Comparison of ENCODE assay signal across 17 cellular contexts in the genomic region with DNA sequence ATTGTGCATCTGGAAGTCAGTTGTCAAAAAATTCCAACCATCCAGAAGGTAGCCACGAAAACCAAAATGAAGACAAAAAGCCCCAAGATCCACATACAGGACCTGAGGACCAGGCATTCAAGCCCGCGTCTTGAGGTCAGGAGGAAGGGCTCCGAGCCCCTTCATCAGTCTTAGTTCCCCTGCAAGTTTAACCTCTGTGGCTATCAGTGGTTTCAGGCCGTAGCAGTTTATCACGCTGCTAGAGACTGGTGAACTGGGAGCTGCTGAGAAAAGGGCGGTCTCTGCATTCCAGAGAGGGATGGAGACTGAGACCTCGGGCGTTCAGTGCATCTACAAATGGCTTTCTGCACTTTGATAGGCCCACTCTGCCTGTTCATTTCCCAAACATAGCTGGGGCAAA.
DNase-seq lines count a peak whose midpoint lies in the region; ATAC-seq and TF ChIP-seq lines count a peak whose summit lies in the region.
"Had no signal": no experiment of that assay in that cellular context is flagged by ENCODE, and none has a peak within 500 bp of the region (broad histone marks: within the 10 kb centered on the region; RNA-seq: fewer than 3 reads in every experiment).

No MANE protein-coding gene starts in this region.

- peak; percentile 63 for ATAC-seq in HG03095 (IDR thresholded peaks at IDR 0.05; ENCODE audit: unreplicated experiment)
- ATAC-seq: gastrocnemius medialis had no signal

- TF ChIP-seq CTCF in astrocyte of the cerebellum (IDR thresholded peaks at IDR 0.05; ENCODE audit: low read depth, low read length, missing control alignments) (no peak), spleen (IDR thresholded peaks at IDR 0.05 in 8 of 11, conservative IDR thresholded peaks at IDR 0.05 in 3 of 11) (no peak)

- H3K36me3 ChIP-seq in spleen: no peaks in the 10 kb centered on the region
- H3K36me3 ChIP-seq: BE2C, gastrocnemius medialis had no signal

- 48 to 65% (median 55%) methylated on average over 9 of the region's 9 CpGs for WGBS in spleen, 5 donors

- TF ChIP-seq POLR2A in spleen (IDR thresholded peaks at IDR 0.05): no peak

- intact Hi-C loops in spleen (cut with DNase I; ENCODE audit: low total_unique reads): no loop called here

- DNase-seq in EL (peak; percentile 27), astrocyte of the cerebellum (ENCODE audit: low read depth) (peak; percentile 2), renal cortical epithelial cell (ENCODE audit: low read depth) (peak; percentile 15), spleen (no peak), NCI-H2171 treated with DMSO at 0.1 percent for 48 hours (lab: John Stamatoyannopoulos, UW) (no peak), NCI-H446 (lab: John Stamatoyannopoulos, UW) (no peak), AG08396 (ENCODE audit: low spot score) (no peak)
- DNase-seq: activated CD8-positive, alpha-beta memory T cell treated with anti-CD3 and anti-CD28 coated beads, Interleukin-2, amount 50 U/mL, for 4 hours; activated naive CD8-positive, alpha-beta T cell treated with anti-CD3 and anti-CD28 coated beads, Interleukin-2, amount 10 ng/mL, durations not matched to agents 7 days and 5 days; BE2C; DMS53; gastrocnemius medialis; NCI-H1694 treated with DMSO at 0.1 percent for 48 hours; NCI-H526 treated with DMSO at 0.1 percent for 48 hours; nucleus accumbens had no signal

- H3K27ac ChIP-seq in spleen: no peak overlapping the region
- H3K27ac ChIP-seq: gastrocnemius medialis, HL-60 had no signal

- no peaks in the 10 kb centered on the region for H3K27me3 ChIP-seq in spleen (replicated peaks in 1 of 7)
- H3K27me3 ChIP-seq: gastrocnemius medialis had no signal

- in situ Hi-C loops in astrocyte of the cerebellum (cut with HindIII; ENCODE audit: low sequenced_read_pairs): no loop called here

- peaks cover 9 to 44% (median 30%) of the 10 kb centered on the region in 6 donors for H3K4me1 ChIP-seq in spleen
- H3K4me1 ChIP-seq: BE2C, gastrocnemius medialis had no signal

- no peaks in the 10 kb centered on the region for H3K9me3 ChIP-seq in spleen
- H3K9me3 ChIP-seq: BE2C, gastrocnemius medialis had no signal

- H3K4me3 ChIP-seq in astrocyte of the cerebellum (ENCODE audit: low read depth, low read length) (no peak overlapping the region), spleen (no peak overlapping the region)
- H3K4me3 ChIP-seq: gastrocnemius medialis had no signal

Comparison
In these comparisons a context has a peak if more than half of its experiments do, and no peak if none do; other contexts are left out.
1. DNase-seq: peak in EL (single experiment), astrocyte of the cerebellum (single experiment) and renal cortical epithelial cell (single experiment); none in spleen (single experiment), NCI-H2171 treated with DMSO at 0.1 percent for 48 hours (single experiment), NCI-H446 (0 of 2) and AG08396 (single experiment).